8 cellular contexts compared by ENCODE assay signal in genomic region chr14:102139248-102140026, GRCh38. TPM values are rescaled to one million over a fixed set of nuclear protein-coding genes. Genes with fewer than 3 reads are reported as not detected.
DNase-seq lines count a peak whose midpoint lies in the region; ATAC-seq and TF ChIP-seq lines count a peak whose summit lies in the region.

A gene with protein sequence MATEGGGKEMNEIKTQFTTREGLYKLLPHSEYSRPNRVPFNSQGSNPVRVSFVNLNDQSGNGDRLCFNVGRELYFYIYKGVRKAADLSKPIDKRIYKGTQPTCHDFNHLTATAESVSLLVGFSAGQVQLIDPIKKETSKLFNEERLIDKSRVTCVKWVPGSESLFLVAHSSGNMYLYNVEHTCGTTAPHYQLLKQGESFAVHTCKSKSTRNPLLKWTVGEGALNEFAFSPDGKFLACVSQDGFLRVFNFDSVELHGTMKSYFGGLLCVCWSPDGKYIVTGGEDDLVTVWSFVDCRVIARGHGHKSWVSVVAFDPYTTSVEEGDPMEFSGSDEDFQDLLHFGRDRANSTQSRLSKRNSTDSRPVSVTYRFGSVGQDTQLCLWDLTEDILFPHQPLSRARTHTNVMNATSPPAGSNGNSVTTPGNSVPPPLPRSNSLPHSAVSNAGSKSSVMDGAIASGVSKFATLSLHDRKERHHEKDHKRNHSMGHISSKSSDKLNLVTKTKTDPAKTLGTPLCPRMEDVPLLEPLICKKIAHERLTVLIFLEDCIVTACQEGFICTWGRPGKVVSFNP (plus strand): TSS chr14:102139897. CDS start chr14:102139924, 27 bp downstream.

- ATAC-seq in GM21381 (IDR thresholded peaks at IDR 0.05; ENCODE audit: unreplicated experiment) = peak; percentile 90

- peaks cover 21% of the 10 kb centered on the region for H3K4me1 ChIP-seq in endocrine pancreas (ENCODE audit: control insufficient read depth, insufficient read depth, low read length)

- no peak for TF ChIP-seq CTCF in Calu3 (IDR thresholded peaks at IDR 0.05; ENCODE audit: unreplicated experiment)

- no peaks in the 10 kb centered on the region for H3K9me3 Mint-ChIP-seq in Calu3 (ENCODE audit: low read depth, unreplicated experiment)

- peaks cover 30% of the 10 kb centered on the region for H3K36me3 Mint-ChIP-seq in Calu3 (ENCODE audit: insufficient read depth, unreplicated experiment)

- peak within 1 kb of the TSS; percentile 88 for H3K9ac ChIP-seq in endocrine pancreas (ENCODE audit: control insufficient read depth, insufficient read depth, low read length)

- intact Hi-C loops in Calu3 (cut with micrococcal nuclease; ENCODE audit: unreplicated experiment) = loop anchor here (2.0 kb wide), 1 partner anchor 15 kb away; no protein-coding TSS in a partner anchor

- DNase-seq in Calu3 (peak; percentile 99), HUDEP-2 (lab: John Stamatoyannopoulos, UW; ENCODE audit: unreplicated experiment in 76 of 76) (peak; percentile 55 to 98 (median 94)), NOMO-1 treated with dmso at 0.1 percent for 144 hours (lab: John Stamatoyannopoulos, UW; ENCODE audit: unreplicated experiment) (peak; percentile 97), mesenteric fat pad (ENCODE audit: low spot score) (peak; percentile 99)
- DNase-seq in activated CD8-positive, alpha-beta memory T cell treated with anti-CD3 and anti-CD28 coated beads for 48 hours (ENCODE audit: low read depth in 2 of 3, low spot score in 2 of 3) = peak; percentile 96 to 99 (median 97)
- peak; percentile 95 for DNase-seq in stimulated activated CD8-positive, alpha-beta memory T cell treated with anti-CD3 and anti-CD28 coated beads, Interleukin-15, amount 100 ng/mL, for 24 hours (ENCODE audit: low read depth)

- H3K4me1 Mint-ChIP-seq in Calu3 (ENCODE audit: low read depth, unreplicated experiment) = no peaks in the 10 kb centered on the region

- peak within 1 kb of the TSS; percentile 91 for H3K4me3 ChIP-seq in endocrine pancreas (ENCODE audit: control insufficient read depth, insufficient read depth, low read length)

- BruUV-seq in Calu3 (replicated peaks; lab: Mats Ljungman, UMichigan) = no TSS peak

- no peaks in the 10 kb centered on the region for H3K9me3 ChIP-seq in endocrine pancreas (ENCODE audit: control insufficient read depth, low read length)

- H3K36me3 ChIP-seq in endocrine pancreas (ENCODE audit: control insufficient read depth, insufficient read depth, low read length) = no peaks in the 10 kb centered on the region

- H3K4me3 Mint-ChIP-seq in Calu3 (ENCODE audit: low read depth, unreplicated experiment) = peak within 1 kb of the TSS; percentile 97

- no peaks in the 10 kb centered on the region for H3K27me3 ChIP-seq in endocrine pancreas (ENCODE audit: control insufficient read depth, insufficient read depth, low read length)

- no peaks in the 10 kb centered on the region for H3K27me3 Mint-ChIP-seq in Calu3 (ENCODE audit: unreplicated experiment)

- H3K27ac Mint-ChIP-seq in Calu3 (ENCODE audit: unreplicated experiment) = peak within 1 kb of the TSS; percentile 73

- CTCF ChIA-PET in Calu3 (lab: Charles Lee) = interaction anchor here (0.6 kb wide), 1 partner anchor 89 kb away, joined by 3 read pairs; no protein-coding TSS in a partner anchor

RNA-seq across cellular contexts. Expression of the gene that starts here (rescaled TPM):
- total RNA-seq in Calu3 (2022) (33.0 and 37.6 TPM in 2 replicates), mesenteric fat pad (34.1 TPM)

Comparison
In these comparisons a context has a peak if more than half of its experiments do, and no peak if none do; other contexts are left out.
1. Peak in every context shown above with its lines: DNase-seq, ATAC-seq and H3K4me3 ChIP-seq.